9 cellular contexts compared by ENCODE assay signal in the genomic region with DNA sequence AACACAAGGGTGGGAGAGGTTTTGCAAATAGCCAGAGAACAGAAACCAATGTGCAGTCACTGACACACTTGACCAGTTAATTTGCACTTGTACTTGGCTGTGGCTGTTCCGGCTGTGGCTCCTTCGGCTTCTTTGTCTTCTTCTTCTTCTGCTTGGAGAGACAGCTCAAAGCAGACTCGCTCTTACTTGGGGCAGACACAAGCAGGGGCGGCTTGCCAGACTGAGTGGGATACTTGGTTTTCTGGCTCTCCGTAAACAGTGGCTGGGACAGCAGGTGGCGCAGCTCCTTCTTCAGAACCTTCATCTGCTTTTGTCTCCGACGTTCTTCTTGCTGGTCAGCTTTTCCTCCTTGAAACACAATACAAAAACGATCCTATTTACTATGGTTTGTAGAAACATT. TPM values are rescaled to one million over a fixed set of nuclear protein-coding genes. Genes with fewer than 3 reads are reported as not detected.
DNase-seq lines count a peak whose midpoint lies in the region; ATAC-seq and TF ChIP-seq lines count a peak whose summit lies in the region.
"Had no signal": no experiment of that assay in that cellular context is flagged by ENCODE, and none has a peak within 500 bp of the region (broad histone marks: within the 10 kb centered on the region; RNA-seq: fewer than 3 reads in every experiment).

No MANE protein-coding gene starts in this region.

- H3K4me3 Mint-ChIP-seq in osteocyte (ENCODE audit: unreplicated experiment) = no peak overlapping the region

- no peak overlapping the region for H3K4me3 ChIP-seq in fibroblast of the aortic adventitia (ENCODE audit: low read depth, low read length)
- H3K4me3 ChIP-seq: tibial artery had no signal

- ATAC-seq in HG02642 (IDR thresholded peaks at IDR 0.05; ENCODE audit: poor library complexity, unreplicated experiment) = no peak

- H3K9me3 Mint-ChIP-seq in osteocyte (ENCODE audit: unreplicated experiment) = no peaks in the 10 kb centered on the region

- H3K27ac Mint-ChIP-seq in osteocyte (ENCODE audit: unreplicated experiment) = no peak overlapping the region

- DNase-seq in G401 (ENCODE audit: low spot score) (peak; percentile 58), SK-MEL-5 (ENCODE audit: low read depth, low spot score) (peak; percentile 66), fibroblast of the aortic adventitia (ENCODE audit: low read depth) (peak; percentile 67), osteocyte (ENCODE audit: extremely low spot score, unreplicated experiment) (peak; percentile 53), GDM1 (lab: John Stamatoyannopoulos, UW) (no peak), posterior vena cava (ENCODE audit: low spot score) (no peak), SKM-1 treated with dmso at 0.1 percent for 144 hours (lab: John Stamatoyannopoulos, UW; ENCODE audit: unreplicated experiment) (no peak)

- no peaks in the 10 kb centered on the region for H3K4me1 Mint-ChIP-seq in osteocyte (ENCODE audit: unreplicated experiment)

- in situ Hi-C loops in G401 (cut with HindIII; ENCODE audit: low sequenced_read_pairs) = no loop called here
- in situ Hi-C loops in SK-MEL-5 (cut with HindIII; ENCODE audit: low pct_unique_long_range_greater_than_20kb, low sequenced_read_pairs) = no loop called here

- TF ChIP-seq CTCF in fibroblast of the aortic adventitia (IDR thresholded peaks at IDR 0.05; ENCODE audit: insufficient read depth, low read length) (peak; percentile 61), osteocyte (IDR thresholded peaks at IDR 0.05) (peak; percentile 51)

- no peaks in the 10 kb centered on the region for H3K27me3 Mint-ChIP-seq in osteocyte (ENCODE audit: unreplicated experiment)

- intact Hi-C loops in posterior vena cava (cut with DNase I) = loop anchor here in 1 of 2 donors (5.0 kb wide), 1 partner anchor 86 kb away; no protein-coding TSS in a partner anchor

- peaks cover 52% of the 10 kb centered on the region for H3K36me3 Mint-ChIP-seq in osteocyte (ENCODE audit: unreplicated experiment)

RNA-seq across cellular contexts. Expression of a gene that starts 25.0 kb away (rescaled TPM):
- total RNA-seq in G401 (2014; rRNA removed; shearing (Covaris generic)) = 1.5 and 3.3 TPM in 2 replicates
- total RNA-seq in SK-MEL-5 (2014; rRNA removed; shearing (Covaris generic)) = 3.5 and 4.4 TPM in 2 replicates
- 3.4 and 4.3 TPM in 2 replicates for polyA plus RNA-seq in SK-MEL-5 (2015; cell fraction: cytosol; rRNA removed)
- polyA plus RNA-seq in SK-MEL-5 (2015; cell fraction: nucleus; rRNA removed) = 2.5 and 2.6 TPM in 2 replicates
- total RNA-seq in fibroblast of the aortic adventitia (ENCODE audit: low replicate concordance) = 2.5 and 2.8 TPM in 2 replicates
- total RNA-seq in osteocyte = 1.3 TPM in 2 replicates
- 1 to 10 TPM in 1 of 2 donors, under 1 TPM in 1; 0.37 to 1.2 TPM for total RNA-seq in posterior vena cava

RNA-seq across cellular contexts. Expression of a gene that starts 29.9 kb away (rescaled TPM):
- total RNA-seq in G401 (2014; rRNA removed; shearing (Covaris generic)) = 98.8 and 145 TPM in 2 replicates
- total RNA-seq in SK-MEL-5 (2014; rRNA removed; shearing (Covaris generic)) = 235 and 237 TPM in 2 replicates
- polyA plus RNA-seq in SK-MEL-5 (2015; cell fraction: cytosol; rRNA removed) = 168 and 212 TPM in 2 replicates
- 172 and 176 TPM in 2 replicates for polyA plus RNA-seq in SK-MEL-5 (2015; cell fraction: nucleus; rRNA removed)
- total RNA-seq in fibroblast of the aortic adventitia (ENCODE audit: low replicate concordance) (130 and 446 TPM in 2 replicates), osteocyte (167 and 170 TPM in 2 replicates), posterior vena cava (100 to 1,000 TPM; 166 to 175 TPM)

RNA-seq across cellular contexts. Expression of a gene that starts 30.0 kb away (rescaled TPM):
- 7.9 and 20.6 TPM in 2 replicates for total RNA-seq in G401 (2014; rRNA removed; shearing (Covaris generic))
- 9.0 and 11.2 TPM in 2 replicates for total RNA-seq in SK-MEL-5 (2014; rRNA removed; shearing (Covaris generic))
- polyA plus RNA-seq in SK-MEL-5 (2015; cell fraction: cytosol; rRNA removed) = 9.5 and 15.4 TPM in 2 replicates
- 8.6 and 30.4 TPM in 2 replicates for polyA plus RNA-seq in SK-MEL-5 (2015; cell fraction: nucleus; rRNA removed)
- total RNA-seq in fibroblast of the aortic adventitia (ENCODE audit: low replicate concordance) (8.9 and 12.2 TPM in 2 replicates), osteocyte (25.8 and 30.0 TPM in 2 replicates), posterior vena cava (10 to 100 TPM; 11.2 to 21.7 TPM)

RNA-seq across cellular contexts. Expression of a gene that starts 54.0 kb away (rescaled TPM):
- not detected in 2 replicates for total RNA-seq in G401 (2014; rRNA removed; shearing (Covaris generic))
- not detected in 2 replicates for total RNA-seq in SK-MEL-5 (2014; rRNA removed; shearing (Covaris generic))
- not detected in 2 replicates for polyA plus RNA-seq in SK-MEL-5 (2015; cell fraction: cytosol; rRNA removed)
- polyA plus RNA-seq in SK-MEL-5 (2015; cell fraction: nucleus; rRNA removed) = not detected in 2 replicates
- total RNA-seq in fibroblast of the aortic adventitia (ENCODE audit: low replicate concordance) (not detected in 2 replicates), osteocyte (not detected in 2 replicates), posterior vena cava (not detected)

RNA-seq across cellular contexts. Expression of a gene that starts 59.4 kb away (rescaled TPM):
- not detected in 2 replicates for total RNA-seq in G401 (2014; rRNA removed; shearing (Covaris generic))
- not detected in 2 replicates for total RNA-seq in SK-MEL-5 (2014; rRNA removed; shearing (Covaris generic))
- 1.1 TPM in 1 of 2 replicates, not detected in the other for polyA plus RNA-seq in SK-MEL-5 (2015; cell fraction: cytosol; rRNA removed)
- polyA plus RNA-seq in SK-MEL-5 (2015; cell fraction: nucleus; rRNA removed) = 7.0 TPM in 1 of 2 replicates, not detected in the other
- total RNA-seq in fibroblast of the aortic adventitia (ENCODE audit: low replicate concordance) (20.2 and 78.2 TPM in 2 replicates), osteocyte (1.5 and 2.6 TPM in 2 replicates), posterior vena cava (100 to 1,000 TPM; 122 to 282 TPM)

Comparison
In these comparisons a context has a peak if more than half of its experiments do, and no peak if none do; other contexts are left out.
1. DNase-seq: peak in G401 (single experiment), SK-MEL-5 (single experiment), fibroblast of the aortic adventitia (single experiment) and osteocyte (single experiment); none in GDM1 (single experiment), posterior vena cava (single experiment) and SKM-1 treated with dmso at 0.1 percent for 144 hours (single experiment).